In genomic region chr17:73309727-73310555, GRCh38 we compare ENCODE assay signal across 8 cellular contexts.
DNase-seq lines count a peak whose midpoint lies in the region; ATAC-seq lines count a peak whose summit lies in the region.

No MANE protein-coding gene starts in this region.

- H3K4me3 Mint-ChIP-seq in stimulated activated naive CD8-positive, alpha-beta T cell treated with anti-CD3 and anti-CD28 coated beads, Interleukin-15, Interleukin-2, amounts not matched to agents 100 ng/mL and 50 ng/mL, for 24 hours = peak overlapping the region; percentile 80

- H3K27me3 Mint-ChIP-seq in stimulated activated naive CD8-positive, alpha-beta T cell treated with anti-CD3 and anti-CD28 coated beads, Interleukin-15, Interleukin-2, amounts not matched to agents 100 ng/mL and 50 ng/mL, for 24 hours = peaks cover 4% of the 10 kb centered on the region

- peak overlapping the region; percentile 92 to 100 (median 100) for H3K9ac ChIP-seq in subcutaneous abdominal adipose tissue (ENCODE audit: low read length in 5 of 5)

- H3K4me1 Mint-ChIP-seq in stimulated activated naive CD8-positive, alpha-beta T cell treated with anti-CD3 and anti-CD28 coated beads, Interleukin-15, Interleukin-2, amounts not matched to agents 100 ng/mL and 50 ng/mL, for 24 hours (ENCODE audit: low read depth) = peaks cover 17% of the 10 kb centered on the region

- H3K36me3 Mint-ChIP-seq in stimulated activated naive CD8-positive, alpha-beta T cell treated with anti-CD3 and anti-CD28 coated beads, Interleukin-15, Interleukin-2, amounts not matched to agents 100 ng/mL and 50 ng/mL, for 24 hours (ENCODE audit: low read depth) = no peaks in the 10 kb centered on the region

- H3K9me3 ChIP-seq in subcutaneous abdominal adipose tissue (ENCODE audit: control insufficient read depth in 5 of 5, low read length in 5 of 5) = no peaks in the 10 kb centered on the region

- peak overlapping the region; percentile 79 to 100 (median 95) for H3K4me3 ChIP-seq in subcutaneous abdominal adipose tissue (ENCODE audit: low read depth in 1 of 5, low read length in 5 of 5)

- no peak for ATAC-seq in stimulated activated naive CD8-positive, alpha-beta T cell treated with anti-CD3 and anti-CD28 coated beads, Interleukin-15, Interleukin-2, amounts not matched to agents 100 U/mL and 50 U/mL, for 24 hours
- no peak for ATAC-seq in HG02623 (IDR thresholded peaks at IDR 0.05; ENCODE audit: unreplicated experiment)

- H3K36me3 ChIP-seq in subcutaneous abdominal adipose tissue (ENCODE audit: control insufficient read depth in 5 of 5, insufficient read depth in 5 of 5, low read length in 5 of 5) = peaks cover 0 to 8% (median 0%) of the 10 kb centered on the region in 5 donors

- peaks cover 17 to 59% (median 58%) of the 10 kb centered on the region in 5 donors for H3K4me1 ChIP-seq in subcutaneous abdominal adipose tissue (ENCODE audit: control insufficient read depth in 5 of 5, insufficient read depth in 5 of 5, low read length in 5 of 5)

- no peak overlapping the region for H3K27ac Mint-ChIP-seq in stimulated activated naive CD8-positive, alpha-beta T cell treated with anti-CD3 and anti-CD28 coated beads, Interleukin-15, Interleukin-2, amounts not matched to agents 100 ng/mL and 50 ng/mL, for 24 hours

- H3K27me3 ChIP-seq in subcutaneous abdominal adipose tissue (ENCODE audit: control insufficient read depth in 5 of 5, insufficient read depth in 4 of 5, low read length in 5 of 5) = no peaks in the 10 kb centered on the region

- DNase-seq in stimulated activated naive CD8-positive, alpha-beta T cell treated with anti-CD3 and anti-CD28 coated beads, Interleukin-15, Interleukin-2, amounts not matched to agents 100 U/mL and 50 U/mL, for 24 hours = no peak
- DNase-seq in amniotic epithelial cell (ENCODE audit: low read depth) (peak; percentile 69), kidney tubule cell (ENCODE audit: low spot score) (peak; percentile 23), AG08395 (ENCODE audit: low spot score) (no peak)
- DNase-seq in stimulated activated CD4-positive, alpha-beta T cell treated with anti-CD3 and anti-CD28 coated beads, Interleukin-4, amount 100 ng/mL, for 24 hours = no peak

- peak overlapping the region; percentile 99 for H3K27ac ChIP-seq in subcutaneous abdominal adipose tissue (ENCODE audit: low read depth, low read length)

- no peaks in the 10 kb centered on the region for H3K9me3 Mint-ChIP-seq in stimulated activated naive CD8-positive, alpha-beta T cell treated with anti-CD3 and anti-CD28 coated beads, Interleukin-15, Interleukin-2, amounts not matched to agents 100 ng/mL and 50 ng/mL, for 24 hours

Comparison
In these comparisons a context has a peak if more than half of its experiments do, and no peak if none do; other contexts are left out.
1. DNase-seq: peak in amniotic epithelial cell (single experiment) and kidney tubule cell (single experiment); none in stimulated activated naive CD8-positive, alpha-beta T cell treated with anti-CD3 and anti-CD28 coated beads, Interleukin-15, Interleukin-2, amounts not matched to agents 100 U/mL and 50 U/mL, for 24 hours (single experiment), stimulated activated CD4-positive, alpha-beta T cell treated with anti-CD3 and anti-CD28 coated beads, Interleukin-4, amount 100 ng/mL, for 24 hours (single experiment) and AG08395 (single experiment).